Comparison of ENCODE assay signal across 1 cellular context in genomic region chr10:82267465-82267864, GRCh38.
TF ChIP-seq lines count a peak whose summit lies in the region.

No MANE protein-coding gene starts in this region.

TF ChIP-seq in SK-N-SH, 30 proteins besides CTCF, POLR2A, EP300 and RAD21:
- TF ChIP-seq, protein P1, sequence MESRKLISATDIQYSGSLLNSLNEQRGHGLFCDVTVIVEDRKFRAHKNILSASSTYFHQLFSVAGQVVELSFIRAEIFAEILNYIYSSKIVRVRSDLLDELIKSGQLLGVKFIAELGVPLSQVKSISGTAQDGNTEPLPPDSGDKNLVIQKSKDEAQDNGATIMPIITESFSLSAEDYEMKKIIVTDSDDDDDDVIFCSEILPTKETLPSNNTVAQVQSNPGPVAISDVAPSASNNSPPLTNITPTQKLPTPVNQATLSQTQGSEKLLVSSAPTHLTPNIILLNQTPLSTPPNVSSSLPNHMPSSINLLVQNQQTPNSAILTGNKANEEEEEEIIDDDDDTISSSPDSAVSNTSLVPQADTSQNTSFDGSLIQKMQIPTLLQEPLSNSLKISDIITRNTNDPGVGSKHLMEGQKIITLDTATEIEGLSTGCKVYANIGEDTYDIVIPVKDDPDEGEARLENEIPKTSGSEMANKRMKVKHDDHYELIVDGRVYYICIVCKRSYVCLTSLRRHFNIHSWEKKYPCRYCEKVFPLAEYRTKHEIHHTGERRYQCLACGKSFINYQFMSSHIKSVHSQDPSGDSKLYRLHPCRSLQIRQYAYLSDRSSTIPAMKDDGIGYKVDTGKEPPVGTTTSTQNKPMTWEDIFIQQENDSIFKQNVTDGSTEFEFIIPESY (IDR thresholded peaks at IDR 0.05; ENCODE audit: borderline replicate concordance, low read depth): no peak
- TF ChIP-seq SMC3 (IDR thresholded peaks at IDR 0.05; ENCODE audit: low read depth, low read length) (no peak), TEAD4 (IDR thresholded peaks at IDR 0.05; ENCODE audit: borderline replicate concordance, insufficient read depth) (no peak), MEF2A (IDR thresholded peaks at IDR 0.05; ENCODE audit: borderline replicate concordance, low read depth) (no peak), EZH2phosphoT487 (IDR thresholded peaks at IDR 0.05; ENCODE audit: borderline replicate concordance, low read depth) (no peak), FOSL2 (IDR thresholded peaks at IDR 0.05; ENCODE audit: borderline replicate concordance, low read depth) (no peak), MXI1 (IDR thresholded peaks at IDR 0.05; ENCODE audit: low read depth, low read length) (no peak), PBX3 (IDR thresholded peaks at IDR 0.05) (no peak), GABPA (IDR thresholded peaks at IDR 0.05; ENCODE audit: low read depth) (no peak), CHD2 (IDR thresholded peaks at IDR 0.05; ENCODE audit: low read length, partially characterized antibody) (no peak), YY1 (IDR thresholded peaks at IDR 0.05; ENCODE audit: low read depth) (no peak), RXRA (IDR thresholded peaks at IDR 0.05; ENCODE audit: borderline replicate concordance, low read depth) (no peak), NRF1 (IDR thresholded peaks at IDR 0.05; ENCODE audit: low read depth, low read length) (no peak), RFX5 (IDR thresholded peaks at IDR 0.05; ENCODE audit: low read length) (no peak)
- TF ChIP-seq, protein P2, sequence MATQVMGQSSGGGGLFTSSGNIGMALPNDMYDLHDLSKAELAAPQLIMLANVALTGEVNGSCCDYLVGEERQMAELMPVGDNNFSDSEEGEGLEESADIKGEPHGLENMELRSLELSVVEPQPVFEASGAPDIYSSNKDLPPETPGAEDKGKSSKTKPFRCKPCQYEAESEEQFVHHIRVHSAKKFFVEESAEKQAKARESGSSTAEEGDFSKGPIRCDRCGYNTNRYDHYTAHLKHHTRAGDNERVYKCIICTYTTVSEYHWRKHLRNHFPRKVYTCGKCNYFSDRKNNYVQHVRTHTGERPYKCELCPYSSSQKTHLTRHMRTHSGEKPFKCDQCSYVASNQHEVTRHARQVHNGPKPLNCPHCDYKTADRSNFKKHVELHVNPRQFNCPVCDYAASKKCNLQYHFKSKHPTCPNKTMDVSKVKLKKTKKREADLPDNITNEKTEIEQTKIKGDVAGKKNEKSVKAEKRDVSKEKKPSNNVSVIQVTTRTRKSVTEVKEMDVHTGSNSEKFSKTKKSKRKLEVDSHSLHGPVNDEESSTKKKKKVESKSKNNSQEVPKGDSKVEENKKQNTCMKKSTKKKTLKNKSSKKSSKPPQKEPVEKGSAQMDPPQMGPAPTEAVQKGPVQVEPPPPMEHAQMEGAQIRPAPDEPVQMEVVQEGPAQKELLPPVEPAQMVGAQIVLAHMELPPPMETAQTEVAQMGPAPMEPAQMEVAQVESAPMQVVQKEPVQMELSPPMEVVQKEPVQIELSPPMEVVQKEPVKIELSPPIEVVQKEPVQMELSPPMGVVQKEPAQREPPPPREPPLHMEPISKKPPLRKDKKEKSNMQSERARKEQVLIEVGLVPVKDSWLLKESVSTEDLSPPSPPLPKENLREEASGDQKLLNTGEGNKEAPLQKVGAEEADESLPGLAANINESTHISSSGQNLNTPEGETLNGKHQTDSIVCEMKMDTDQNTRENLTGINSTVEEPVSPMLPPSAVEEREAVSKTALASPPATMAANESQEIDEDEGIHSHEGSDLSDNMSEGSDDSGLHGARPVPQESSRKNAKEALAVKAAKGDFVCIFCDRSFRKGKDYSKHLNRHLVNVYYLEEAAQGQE (IDR thresholded peaks at IDR 0.05; ENCODE audit: low read depth, low read length): no peak
- TF ChIP-seq, protein P3, sequence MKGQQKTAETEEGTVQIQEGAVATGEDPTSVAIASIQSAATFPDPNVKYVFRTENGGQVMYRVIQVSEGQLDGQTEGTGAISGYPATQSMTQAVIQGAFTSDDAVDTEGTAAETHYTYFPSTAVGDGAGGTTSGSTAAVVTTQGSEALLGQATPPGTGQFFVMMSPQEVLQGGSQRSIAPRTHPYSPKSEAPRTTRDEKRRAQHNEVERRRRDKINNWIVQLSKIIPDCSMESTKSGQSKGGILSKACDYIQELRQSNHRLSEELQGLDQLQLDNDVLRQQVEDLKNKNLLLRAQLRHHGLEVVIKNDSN (IDR thresholded peaks at IDR 0.05; ENCODE audit: borderline replicate concordance, low read depth): no peak
- TF ChIP-seq, protein P4, sequence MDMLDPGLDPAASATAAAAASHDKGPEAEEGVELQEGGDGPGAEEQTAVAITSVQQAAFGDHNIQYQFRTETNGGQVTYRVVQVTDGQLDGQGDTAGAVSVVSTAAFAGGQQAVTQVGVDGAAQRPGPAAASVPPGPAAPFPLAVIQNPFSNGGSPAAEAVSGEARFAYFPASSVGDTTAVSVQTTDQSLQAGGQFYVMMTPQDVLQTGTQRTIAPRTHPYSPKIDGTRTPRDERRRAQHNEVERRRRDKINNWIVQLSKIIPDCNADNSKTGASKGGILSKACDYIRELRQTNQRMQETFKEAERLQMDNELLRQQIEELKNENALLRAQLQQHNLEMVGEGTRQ (IDR thresholded peaks at IDR 0.05; ENCODE audit: borderline replicate concordance, low read depth, low read length): no peak
TF ChIP-seq in SK-N-SH: peak in this region for 0.
